In the genomic region with DNA sequence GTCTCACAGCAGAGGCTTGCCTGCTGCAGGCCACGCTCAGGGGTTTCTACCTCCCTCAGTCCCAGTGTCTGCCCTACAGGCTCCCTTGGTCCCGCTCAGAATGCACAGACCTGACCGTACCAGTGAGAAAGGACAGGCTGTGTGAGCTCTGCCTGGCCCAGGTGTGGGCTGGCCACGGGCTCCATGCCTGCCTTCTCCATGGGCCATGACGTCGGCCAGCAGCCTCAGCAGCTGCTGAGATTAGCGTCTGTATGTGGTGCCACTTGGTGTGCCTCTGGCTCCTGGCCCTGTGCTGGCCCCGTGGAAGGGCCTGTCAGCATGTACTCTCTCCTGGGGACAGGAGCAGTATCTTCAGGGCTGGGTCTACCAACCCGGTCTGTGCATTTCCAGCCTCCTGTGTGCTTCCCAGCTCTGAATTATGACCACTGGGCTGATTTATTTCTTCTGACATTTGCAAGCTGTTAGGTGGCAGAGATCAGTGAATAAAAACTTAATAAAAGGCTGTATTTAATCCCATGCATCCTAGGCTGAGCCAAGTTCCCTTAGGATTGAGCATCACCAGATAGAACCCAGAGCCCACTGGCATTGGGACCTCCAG, we compare ENCODE assay signal across 9 cellular contexts. TPM values are rescaled to one million over a fixed set of nuclear protein-coding genes. Genes with fewer than 3 reads are reported as not detected.
DNase-seq lines count a peak whose midpoint lies in the region; ATAC-seq and TF ChIP-seq lines count a peak whose summit lies in the region.
"Had no signal": no experiment of that assay in that cellular context is flagged by ENCODE, and none has a peak within 500 bp of the region (broad histone marks: within the 10 kb centered on the region; RNA-seq: fewer than 3 reads in every experiment).

No MANE protein-coding gene starts in this region.

- H3K27me3 Mint-ChIP-seq in activated CD8-positive, alpha-beta memory T cell treated with anti-CD3 and anti-CD28 coated beads, Interleukin-2, amount 10 ng/mL, durations not matched to agents 7 days and 5 days: no peaks in the 10 kb centered on the region

- TF ChIP-seq POLR2A in tibial nerve (IDR thresholded peaks at IDR 0.05): no peak

- TF ChIP-seq RAD21 in liver (IDR thresholded peaks at IDR 0.05): peak; percentile 19 to 36

- H3K36me3 ChIP-seq in liver (ENCODE audit: control insufficient read depth in 4 of 4, insufficient read depth in 3 of 4, low read depth in 1 of 4, low read length in 3 of 4) (peaks cover 0 to 2% (median 0%) of the 10 kb centered on the region in 4 donors), tibial nerve (peaks cover 0 to 14% (median 0%) of the 10 kb centered on the region in 3 donors)

- H3K9me3 ChIP-seq in liver (ENCODE audit: control insufficient read depth in 4 of 4, low read length in 3 of 4): no peaks in the 10 kb centered on the region
- H3K9me3 ChIP-seq in tibial nerve: no peaks in the 10 kb centered on the region
- H3K9me3 ChIP-seq: Caco-2 had no signal

- CTCF ChIA-PET in activated CD8-positive, alpha-beta memory T cell treated with anti-CD3 and anti-CD28 coated beads, Interleukin-2, amount 10 ng/mL, durations not matched to agents 7 days and 5 days (lab: Charles Lee): interaction anchor here (1.1 to 2.7 kb wide), 4 partner anchors 9 to 82 kb away, joined by 3 to 8 read pairs (median 4); no protein-coding TSS in a partner anchor

- no peak overlapping the region for H3K4me3 ChIP-seq in liver (ENCODE audit: low read depth in 1 of 3, low read length in 3 of 3)
- no peak overlapping the region for H3K4me3 ChIP-seq in tibial nerve

- H3K27me3 ChIP-seq in liver (ENCODE audit: control insufficient read depth in 4 of 4, insufficient read depth in 4 of 4, low read length in 3 of 4): no peaks in the 10 kb centered on the region
- no peaks in the 10 kb centered on the region for H3K27me3 ChIP-seq in tibial nerve

- H3K36me3 Mint-ChIP-seq in activated CD8-positive, alpha-beta memory T cell treated with anti-CD3 and anti-CD28 coated beads, Interleukin-2, amount 10 ng/mL, durations not matched to agents 7 days and 5 days: peaks cover 42% of the 10 kb centered on the region
- H3K36me3 Mint-ChIP-seq in activated naive CD4-positive, alpha-beta T cell treated with anti-CD3 and anti-CD28 coated beads, Interleukin-2, amount 50 U/mL, for 72 hours: peaks cover 10 to 65% of the 10 kb centered on the region in 2 donors

- DNase-seq in activated CD8-positive, alpha-beta memory T cell treated with anti-CD3 and anti-CD28 coated beads, Interleukin-2, amount 10 ng/mL, durations not matched to agents 7 days and 5 days: no peak
- DNase-seq in activated CD8-positive, alpha-beta memory T cell treated with anti-CD3 and anti-CD28 coated beads, Interleukin-2, amount 50 U/mL, for 4 hours: no peak
- DNase-seq in activated naive CD4-positive, alpha-beta T cell treated with anti-CD3 and anti-CD28 coated beads, Interleukin-2, amount 50 U/mL, for 72 hours (ENCODE audit: low spot score in 2 of 2): no peak
- no peak for DNase-seq in tibial nerve (ENCODE audit: low spot score in 2 of 2)
- DNase-seq: Caco-2 had no signal

- peaks cover 96% of the 10 kb centered on the region for H3K4me1 Mint-ChIP-seq in activated CD8-positive, alpha-beta memory T cell treated with anti-CD3 and anti-CD28 coated beads, Interleukin-2, amount 10 ng/mL, durations not matched to agents 7 days and 5 days

- peak overlapping the region; percentile 23 to 42 for H3K9ac ChIP-seq in liver (ENCODE audit: low read depth in 1 of 2, low read length in 2 of 2)

- no peaks in the 10 kb centered on the region for H3K9me3 Mint-ChIP-seq in activated CD8-positive, alpha-beta memory T cell treated with anti-CD3 and anti-CD28 coated beads, Interleukin-2, amount 10 ng/mL, durations not matched to agents 7 days and 5 days (ENCODE audit: low read depth)
- H3K9me3 Mint-ChIP-seq in activated naive CD4-positive, alpha-beta T cell treated with anti-CD3 and anti-CD28 coated beads, Interleukin-2, amount 50 U/mL, for 72 hours: peaks cover 0 to 5% of the 10 kb centered on the region in 2 donors

- TF ChIP-seq CTCF in liver (IDR thresholded peaks at IDR 0.05; ENCODE audit: low read depth, low read length, missing input control) (no peak), tibial nerve (IDR thresholded peaks at IDR 0.05) (no peak)

- peaks cover 21 to 63% (median 45%) of the 10 kb centered on the region in 4 donors for H3K4me1 ChIP-seq in liver (ENCODE audit: control insufficient read depth in 4 of 4, insufficient read depth in 4 of 4, low read length in 3 of 4)
- H3K4me1 ChIP-seq in tibial nerve: peaks cover 3 to 100% (median 88%) of the 10 kb centered on the region in 4 donors

- H3K27ac Mint-ChIP-seq in activated CD8-positive, alpha-beta memory T cell treated with anti-CD3 and anti-CD28 coated beads, Interleukin-2, amount 10 ng/mL, durations not matched to agents 7 days and 5 days: peak overlapping the region; percentile 96
- peak overlapping the region; percentile 88 to 89 for H3K27ac Mint-ChIP-seq in activated naive CD4-positive, alpha-beta T cell treated with anti-CD3 and anti-CD28 coated beads, Interleukin-2, amount 50 U/mL, for 72 hours

- TF ChIP-seq EP300 in tibial nerve (IDR thresholded peaks at IDR 0.05): peak in 1 of 2 donors; percentile 19

- H3K27ac ChIP-seq in liver (ENCODE audit: low read depth in 1 of 2, low read length in 2 of 2) (peak overlapping the region; percentile 82 to 84), tibial nerve (peak overlapping the region; percentile 77 to 100 (median 90))

- no peak for ATAC-seq in activated CD8-positive, alpha-beta memory T cell treated with anti-CD3 and anti-CD28 coated beads, Interleukin-2, amount 10 ng/mL, durations not matched to agents 7 days and 5 days
- peak in 1 of 2 donors; percentile 15 for ATAC-seq in activated naive CD4-positive, alpha-beta T cell treated with anti-CD3 and anti-CD28 coated beads, Interleukin-2, amount 50 U/mL, for 72 hours
- ATAC-seq in GM21423 (IDR thresholded peaks at IDR 0.05; ENCODE audit: unreplicated experiment): no peak
- ATAC-seq in GM18868 (IDR thresholded peaks at IDR 0.05; ENCODE audit: unreplicated experiment): no peak
- no peak for ATAC-seq in HG03342 (IDR thresholded peaks at IDR 0.05; ENCODE audit: unreplicated experiment)

- WGBS in liver: 30% methylated on average over 9 of the region's 9 CpGs
- 44 to 63% methylated on average over 4 to 8 of the region's 9 CpGs for WGBS in tibial nerve, 2 donors

- H3K4me3 Mint-ChIP-seq in activated CD8-positive, alpha-beta memory T cell treated with anti-CD3 and anti-CD28 coated beads, Interleukin-2, amount 10 ng/mL, durations not matched to agents 7 days and 5 days: peak overlapping the region; percentile 58

TF ChIP-seq in liver, 16 proteins besides CTCF, POLR2A, EP300 and RAD21:
- TF ChIP-seq HNF4A (conservative IDR thresholded peaks at IDR 0.05): peak in 1 of 2 donors; percentile 36
- peak; percentile 41 for TF ChIP-seq YY1 (IDR thresholded peaks at IDR 0.05)
- TF ChIP-seq EGR1 (IDR thresholded peaks at IDR 0.05; ENCODE audit: low read depth in 2 of 2): no peak
- TF ChIP-seq, protein P1, sequence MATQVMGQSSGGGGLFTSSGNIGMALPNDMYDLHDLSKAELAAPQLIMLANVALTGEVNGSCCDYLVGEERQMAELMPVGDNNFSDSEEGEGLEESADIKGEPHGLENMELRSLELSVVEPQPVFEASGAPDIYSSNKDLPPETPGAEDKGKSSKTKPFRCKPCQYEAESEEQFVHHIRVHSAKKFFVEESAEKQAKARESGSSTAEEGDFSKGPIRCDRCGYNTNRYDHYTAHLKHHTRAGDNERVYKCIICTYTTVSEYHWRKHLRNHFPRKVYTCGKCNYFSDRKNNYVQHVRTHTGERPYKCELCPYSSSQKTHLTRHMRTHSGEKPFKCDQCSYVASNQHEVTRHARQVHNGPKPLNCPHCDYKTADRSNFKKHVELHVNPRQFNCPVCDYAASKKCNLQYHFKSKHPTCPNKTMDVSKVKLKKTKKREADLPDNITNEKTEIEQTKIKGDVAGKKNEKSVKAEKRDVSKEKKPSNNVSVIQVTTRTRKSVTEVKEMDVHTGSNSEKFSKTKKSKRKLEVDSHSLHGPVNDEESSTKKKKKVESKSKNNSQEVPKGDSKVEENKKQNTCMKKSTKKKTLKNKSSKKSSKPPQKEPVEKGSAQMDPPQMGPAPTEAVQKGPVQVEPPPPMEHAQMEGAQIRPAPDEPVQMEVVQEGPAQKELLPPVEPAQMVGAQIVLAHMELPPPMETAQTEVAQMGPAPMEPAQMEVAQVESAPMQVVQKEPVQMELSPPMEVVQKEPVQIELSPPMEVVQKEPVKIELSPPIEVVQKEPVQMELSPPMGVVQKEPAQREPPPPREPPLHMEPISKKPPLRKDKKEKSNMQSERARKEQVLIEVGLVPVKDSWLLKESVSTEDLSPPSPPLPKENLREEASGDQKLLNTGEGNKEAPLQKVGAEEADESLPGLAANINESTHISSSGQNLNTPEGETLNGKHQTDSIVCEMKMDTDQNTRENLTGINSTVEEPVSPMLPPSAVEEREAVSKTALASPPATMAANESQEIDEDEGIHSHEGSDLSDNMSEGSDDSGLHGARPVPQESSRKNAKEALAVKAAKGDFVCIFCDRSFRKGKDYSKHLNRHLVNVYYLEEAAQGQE (IDR thresholded peaks at IDR 0.05): no peak
- TF ChIP-seq, protein P2, sequence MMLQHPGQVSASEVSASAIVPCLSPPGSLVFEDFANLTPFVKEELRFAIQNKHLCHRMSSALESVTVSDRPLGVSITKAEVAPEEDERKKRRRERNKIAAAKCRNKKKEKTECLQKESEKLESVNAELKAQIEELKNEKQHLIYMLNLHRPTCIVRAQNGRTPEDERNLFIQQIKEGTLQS (IDR thresholded peaks at IDR 0.05): no peak
- peak in 1 of 2 donors; percentile 75 for TF ChIP-seq RXRA (IDR thresholded peaks at IDR 0.05)
- TF ChIP-seq HNF4G (IDR thresholded peaks at IDR 0.05): no peak

RNA-seq across cellular contexts. Expression of a gene that starts 25.7 kb away (rescaled TPM):
- total RNA-seq in activated CD8-positive, alpha-beta memory T cell treated with anti-CD3 and anti-CD28 coated beads, Interleukin-2, amount 10 ng/mL, durations not matched to agents 7 days and 5 days: 100 to 1,000 TPM; 163 to 206 TPM
- total RNA-seq in activated naive CD4-positive, alpha-beta T cell treated with anti-CD3 and anti-CD28 coated beads, Interleukin-2, amount 50 U/mL, for 72 hours: 100 to 1,000 TPM; 124 to 161 TPM
- total RNA-seq in liver (10 to 100 TPM; 64.6 to 77.1 TPM), tibial nerve (10 to 100 TPM; 61.2 to 77.9 (median 75.1) TPM)
- 10 to 100 TPM; 17.4 to 50.5 TPM for polyA plus RNA-seq in liver
